9 cellular contexts compared by ENCODE assay signal in genomic region chr20:2871555-2872303, GRCh38. TPM values are rescaled to one million over a fixed set of nuclear protein-coding genes. Genes with fewer than 3 reads are reported as not detected.
DNase-seq lines count a peak whose midpoint lies in the region; ATAC-seq lines count a peak whose summit lies in the region.
"Had no signal": no experiment of that assay in that cellular context is flagged by ENCODE, and none has a peak within 500 bp of the region (broad histone marks: within the 10 kb centered on the region; RNA-seq: fewer than 3 reads in every experiment).

No MANE protein-coding gene starts in this region.

- peaks cover 37% of the 10 kb centered on the region for H3K4me1 ChIP-seq in stomach smooth muscle (ENCODE audit: control insufficient read depth, insufficient read depth, low read length)
- H3K4me1 ChIP-seq: BE2C had no signal

- H3K27me3 Mint-ChIP-seq in T-helper 2 cell treated with Interferon-gamma antibody and Interleukin-4, amounts not matched to agents 5 μg/mL and 100 μg/mL, for 36 hours (ENCODE audit: low read depth): no peaks in the 10 kb centered on the region
- H3K27me3 Mint-ChIP-seq in activated naive CD8-positive, alpha-beta T cell treated with anti-CD3 and anti-CD28 coated beads, Interleukin-2, amount 50 U/mL, for 24 hours: no peaks in the 10 kb centered on the region
- H3K27me3 Mint-ChIP-seq in immature natural killer cell (ENCODE audit: low read depth in 3 of 3): peaks cover 5 to 14% (median 5%) of the 10 kb centered on the region in 3 donors

- ATAC-seq in activated naive CD8-positive, alpha-beta T cell treated with anti-CD3 and anti-CD28 coated beads, Interleukin-2, amount 50 U/mL, for 24 hours: no peak
- no peak for ATAC-seq in GM18861 (IDR thresholded peaks at IDR 0.05; ENCODE audit: unreplicated experiment)

- H3K36me3 Mint-ChIP-seq in T-helper 2 cell treated with Interferon-gamma antibody and Interleukin-4, amounts not matched to agents 5 μg/mL and 100 μg/mL, for 36 hours (ENCODE audit: low read depth): peaks cover 18% of the 10 kb centered on the region
- peaks cover 16% of the 10 kb centered on the region for H3K36me3 Mint-ChIP-seq in activated naive CD8-positive, alpha-beta T cell treated with anti-CD3 and anti-CD28 coated beads, Interleukin-2, amount 50 U/mL, for 24 hours (ENCODE audit: low read depth)
- H3K36me3 Mint-ChIP-seq in immature natural killer cell: no peaks in the 10 kb centered on the region

- no peaks in the 10 kb centered on the region for H3K9me3 Mint-ChIP-seq in T-helper 2 cell treated with Interferon-gamma antibody and Interleukin-4, amounts not matched to agents 5 μg/mL and 100 μg/mL, for 36 hours
- no peaks in the 10 kb centered on the region for H3K9me3 Mint-ChIP-seq in activated naive CD8-positive, alpha-beta T cell treated with anti-CD3 and anti-CD28 coated beads, Interleukin-2, amount 50 U/mL, for 24 hours
- H3K9me3 Mint-ChIP-seq in immature natural killer cell: no peaks in the 10 kb centered on the region

- no peak for DNase-seq in T-helper 2 cell treated with Interferon-gamma antibody and Interleukin-4, amounts not matched to agents 5 μg/mL and 100 μg/mL, for 36 hours (ENCODE audit: low spot score)
- DNase-seq in T-helper 2 cell (no peak), immature natural killer cell (no peak), NCI-H146 treated with DMSO at 0.1 percent for 48 hours (lab: John Stamatoyannopoulos, UW; ENCODE audit: unreplicated experiment) (no peak), NCI-H1048 (lab: John Stamatoyannopoulos, UW) (no peak)
- peak; percentile 12 for DNase-seq in activated naive CD8-positive, alpha-beta T cell treated with anti-CD3 and anti-CD28 coated beads, Interleukin-2, amount 50 U/mL, for 24 hours

- H3K27me3 ChIP-seq in stomach smooth muscle (ENCODE audit: control insufficient read depth in 1 of 2, insufficient read depth in 2 of 2, low read length in 2 of 2): peaks cover 5 to 11% of the 10 kb centered on the region in 2 donors
- H3K27me3 ChIP-seq: BE2C had no signal

- H3K4me3 Mint-ChIP-seq in T-helper 2 cell treated with Interferon-gamma antibody and Interleukin-4, amounts not matched to agents 5 μg/mL and 100 μg/mL, for 36 hours: peak overlapping the region; percentile 90
- H3K4me3 Mint-ChIP-seq in activated naive CD8-positive, alpha-beta T cell treated with anti-CD3 and anti-CD28 coated beads, Interleukin-2, amount 50 U/mL, for 24 hours: peak overlapping the region; percentile 84
- peak overlapping the region; percentile 87 to 94 (median 92) for H3K4me3 Mint-ChIP-seq in immature natural killer cell

- no peak overlapping the region for H3K27ac ChIP-seq in stomach smooth muscle (ENCODE audit: low read length)

- H3K9ac ChIP-seq in stomach smooth muscle (ENCODE audit: low read length in 2 of 2): peak overlapping the region in 1 of 2 donors; percentile 65

- peak overlapping the region; percentile 53 for H3K27ac Mint-ChIP-seq in T-helper 2 cell treated with Interferon-gamma antibody and Interleukin-4, amounts not matched to agents 5 μg/mL and 100 μg/mL, for 36 hours
- H3K27ac Mint-ChIP-seq in activated naive CD8-positive, alpha-beta T cell treated with anti-CD3 and anti-CD28 coated beads, Interleukin-2, amount 50 U/mL, for 24 hours: peak overlapping the region; percentile 82
- peak overlapping the region; percentile 84 to 95 (median 92) for H3K27ac Mint-ChIP-seq in immature natural killer cell

- no peaks in the 10 kb centered on the region for H3K9me3 ChIP-seq in stomach smooth muscle (ENCODE audit: control insufficient read depth in 2 of 2, low read length in 2 of 2)
- H3K9me3 ChIP-seq: BE2C had no signal

- H3K4me1 Mint-ChIP-seq in T-helper 2 cell treated with Interferon-gamma antibody and Interleukin-4, amounts not matched to agents 5 μg/mL and 100 μg/mL, for 36 hours (ENCODE audit: low read depth): peaks cover 50% of the 10 kb centered on the region
- H3K4me1 Mint-ChIP-seq in activated naive CD8-positive, alpha-beta T cell treated with anti-CD3 and anti-CD28 coated beads, Interleukin-2, amount 50 U/mL, for 24 hours: peaks cover 71% of the 10 kb centered on the region
- H3K4me1 Mint-ChIP-seq in immature natural killer cell: peaks cover 66 to 84% of the 10 kb centered on the region in 2 donors

- H3K4me3 ChIP-seq in stomach smooth muscle (ENCODE audit: low read length in 2 of 2): peak overlapping the region; percentile 83 to 88

- H3K36me3 ChIP-seq in stomach smooth muscle (ENCODE audit: control insufficient read depth in 2 of 2, insufficient read depth in 2 of 2, low read length in 2 of 2): peaks cover 2% of the 10 kb centered on the region in 2 donors
- H3K36me3 ChIP-seq: BE2C had no signal

RNA-seq across cellular contexts. Expression of gene PTPRA, which starts 1.6 kb away (rescaled TPM):
- polyA plus RNA-seq in immature natural killer cell: 10 to 100 TPM; 39.5 to 63.5 (median 60.0) TPM

RNA-seq across cellular contexts. Expression of gene VPS16, which starts 31.2 kb away (rescaled TPM):
- 10 to 100 TPM; 61.8 to 81.3 (median 76.5) TPM for polyA plus RNA-seq in immature natural killer cell

RNA-seq across cellular contexts. Expression of gene PCED1A, which starts 31.3 kb away (rescaled TPM):
- 10 to 100 TPM; 21.9 to 24.1 (median 23.4) TPM for polyA plus RNA-seq in immature natural killer cell

RNA-seq across cellular contexts. Expression of gene TMEM239, which starts 55.6 kb away (rescaled TPM):
- not detected for polyA plus RNA-seq in immature natural killer cell

RNA-seq across cellular contexts. Expression of gene C20orf141, which starts 56.9 kb away (rescaled TPM):
- not detected for polyA plus RNA-seq in immature natural killer cell
